8 cellular contexts compared by ENCODE assay signal in the genomic region with DNA sequence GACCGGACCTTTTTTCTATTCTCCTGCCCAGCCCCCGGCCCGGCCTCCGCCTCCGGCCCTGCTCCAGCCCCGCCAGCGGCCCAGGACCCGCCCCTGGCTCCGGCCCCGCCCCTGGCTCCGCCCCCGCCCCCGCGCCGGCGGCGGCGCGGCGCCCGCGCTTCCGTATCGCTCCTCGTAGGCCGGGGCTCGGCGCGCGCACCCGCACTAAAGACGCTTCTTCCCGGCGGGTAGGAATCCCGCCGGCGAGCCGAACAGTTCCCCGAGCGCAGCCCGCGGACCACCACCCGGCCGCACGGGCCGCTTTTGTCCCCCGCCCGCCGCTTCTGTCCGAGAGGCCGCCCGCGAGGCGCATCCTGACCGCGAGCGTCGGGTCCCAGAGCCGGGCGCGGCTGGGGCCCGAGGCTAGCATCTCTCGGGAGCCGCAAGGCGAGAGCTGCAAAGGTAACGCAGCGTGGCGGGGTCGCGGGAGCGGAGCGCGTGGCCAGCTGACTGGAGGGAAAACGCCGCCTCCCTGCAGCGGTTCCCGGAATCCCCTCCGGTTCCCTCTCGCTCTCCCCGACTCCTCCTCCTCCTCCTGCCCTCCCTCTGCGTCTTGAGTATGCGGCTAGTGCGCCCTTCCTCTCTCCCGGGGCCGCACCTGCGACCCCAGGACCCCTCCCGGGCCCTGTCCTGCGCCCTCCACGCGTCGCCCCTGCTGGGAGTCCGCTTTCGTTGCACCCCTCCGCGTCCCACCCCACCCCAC. TPM values are rescaled to one million over a fixed set of nuclear protein-coding genes. Genes with fewer than 3 reads are reported as not detected.
DNase-seq lines count a peak whose midpoint lies in the region; ATAC-seq, FAIRE-seq and TF ChIP-seq lines count a peak whose summit lies in the region.

A gene (plus strand): TSS at position 163 of the 742 bp plus-strand sequence. CDS start 11,985 bp downstream, outside the sequence.

- H4K20me1 ChIP-seq in mammary epithelial cell (ENCODE audit: insufficient read depth, low read length): no peaks in the 10 kb centered on the region

- H2AFZ ChIP-seq in mammary epithelial cell (ENCODE audit: low read depth, low read length): peak within 1 kb of the TSS; percentile 94

- DNase-seq in GM18507 (ENCODE audit: extremely low spot score, insufficient read length, low read depth): peak; percentile 82
- peak; percentile 24 to 40 for DNase-seq in NCI-H2081 (lab: John Stamatoyannopoulos, UW)
- peak; percentile 57 for DNase-seq in mammary epithelial cell
- DNase-seq in iPS-NIHi7 (ENCODE audit: extremely low spot score): peak; percentile 98
- DNase-seq in GOT3 (lab: John Stamatoyannopoulos, UW): no peak

- peak within 1 kb of the TSS; percentile 92 for H3K27ac ChIP-seq in VCaP
- peak within 1 kb of the TSS; percentile 65 for H3K27ac ChIP-seq in mammary epithelial cell (ENCODE audit: insufficient read depth, low read depth, low read length)
- H3K27ac ChIP-seq in skin epidermis: peak within 1 kb of the TSS; percentile 86 to 100 (median 98)

- CTCF ChIA-PET in mammary epithelial cell (lab: Charles Lee; ENCODE audit: low non-redundant PET): interaction anchor here (0.6 kb wide), 1 partner anchor 95 kb away, joined by 3 read pairs; a partner anchor contains a TSS

- H3K4me3 ChIP-seq in mammary epithelial cell (replicated peaks in 1 of 3; ENCODE audit: insufficient read depth in 1 of 3, low read depth in 2 of 3, low read length in 3 of 3) (peak within 1 kb of the TSS; percentile 92 to 97 (median 94)), skin epidermis (peak within 1 kb of the TSS; percentile 81 to 99 (median 90))

- peaks cover 23% of the 10 kb centered on the region for H3K4me1 ChIP-seq in mammary epithelial cell (ENCODE audit: insufficient read depth, low read length)

- no peaks in the 10 kb centered on the region for H3K36me3 ChIP-seq in mammary epithelial cell (ENCODE audit: insufficient read depth, low read length)

- no peaks in the 10 kb centered on the region for H3K27me3 ChIP-seq in mammary epithelial cell (ENCODE audit: insufficient read depth, low read length)

- no peaks in the 10 kb centered on the region for H3K9me3 ChIP-seq in mammary epithelial cell (replicated peaks; ENCODE audit: insufficient read depth, low read length)

- peak; percentile 80 for ATAC-seq in HG02852 (IDR thresholded peaks at IDR 0.05; ENCODE audit: unreplicated experiment)

- peak; percentile 65 for FAIRE-seq in GM18507 (lab: Jason Lieb, UNC)

- in situ Hi-C loops in mammary epithelial cell (cut with MboI; ENCODE audit: low sequenced_read_pairs in 2 of 2): no loop called here

- dilution Hi-C loops in mammary epithelial cell (cut with HindIII; ENCODE audit: low sequenced_read_pairs): no loop called here

- peaks cover 41% of the 10 kb centered on the region for H3K79me2 ChIP-seq in mammary epithelial cell (ENCODE audit: insufficient read depth, low read length)

- peak within 1 kb of the TSS; percentile 77 for H3K9ac ChIP-seq in mammary epithelial cell (ENCODE audit: insufficient read depth, low read length)

- BruUV-seq in mammary epithelial cell (replicated peaks; lab: Mats Ljungman, UMichigan): no TSS peak

- intact Hi-C loops in mammary epithelial cell (cut with micrococcal nuclease): loop anchor here (2.0 kb wide), 2 partner anchors 25 to 39 kb away; no protein-coding TSS in a partner anchor

- H3K4me2 ChIP-seq in mammary epithelial cell (ENCODE audit: insufficient read depth, low read depth, low read length): peak within 1 kb of the TSS; percentile 87

- TF ChIP-seq CTCF in VCaP (conservative IDR thresholded peaks at IDR 0.05) (no peak), mammary epithelial cell (conservative IDR thresholded peaks at IDR 0.05 in 1 of 2, IDR thresholded peaks at IDR 0.05 in 1 of 2; ENCODE audit: extremely low read depth in 1 of 2, insufficient read depth in 1 of 2, low read depth in 1 of 2, low read length in 2 of 2) (no peak)

- WGBS in mammary epithelial cell (ENCODE audit: low coverage, missing lambda C conversion rate): no CpG with 5 or more reads among the region's 95 CpGs

RNA-seq across cellular contexts. Expression of the gene that starts here (rescaled TPM):
- total RNA-seq in mammary epithelial cell: 10 to 100 TPM in 1 of 2 donors, 1 to 10 TPM in 1; 5.7 to 16.7 TPM
- polyA plus RNA-seq in mammary epithelial cell: 15.4 TPM
- polyA minus RNA-seq in mammary epithelial cell: 28.5 TPM
